ENCODE assay signal across 8 cellular contexts in the genomic region with DNA sequence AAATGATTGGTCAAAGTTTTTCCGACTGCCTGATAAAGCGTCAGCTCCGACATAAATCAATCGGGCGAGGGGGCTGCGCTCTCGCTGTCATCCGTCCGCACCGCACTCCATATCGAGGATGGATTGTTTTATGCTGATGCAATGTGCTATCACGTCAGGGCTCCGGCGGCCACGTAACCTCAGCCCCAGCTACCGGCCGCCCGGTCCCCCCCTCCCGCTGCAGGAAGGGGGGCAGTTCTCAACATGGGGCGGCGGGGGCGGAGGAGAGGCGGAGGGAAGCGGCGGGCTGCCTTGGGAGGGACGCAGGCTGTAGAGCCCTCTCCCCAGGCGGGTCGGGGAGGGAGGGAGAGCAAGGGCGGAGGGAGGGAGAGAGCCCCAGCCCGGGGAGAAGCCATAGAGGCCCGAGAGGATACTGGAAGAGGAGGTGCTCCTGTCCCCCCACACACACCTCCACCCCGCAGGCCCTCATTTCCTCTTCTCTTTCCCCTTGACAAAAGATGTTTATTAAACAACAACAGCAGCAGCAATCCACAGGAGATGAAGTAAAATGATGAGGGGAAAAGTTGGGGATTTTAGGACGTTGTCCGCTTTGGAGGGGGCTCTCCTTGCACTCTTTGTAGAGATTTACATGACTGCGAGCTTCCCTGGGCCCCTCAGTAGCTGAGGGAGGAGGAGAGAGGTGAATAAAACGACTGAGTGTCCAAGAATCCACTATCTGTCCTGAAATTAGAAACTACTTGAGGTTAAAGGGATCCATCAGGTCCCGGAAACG. TPM values are rescaled to one million over a fixed set of nuclear protein-coding genes. Genes with fewer than 3 reads are reported as not detected.
DNase-seq lines count a peak whose midpoint lies in the region; ATAC-seq and TF ChIP-seq lines count a peak whose summit lies in the region.
"Had no signal": no experiment of that assay in that cellular context is flagged by ENCODE, and none has a peak within 500 bp of the region (broad histone marks: within the 10 kb centered on the region; RNA-seq: fewer than 3 reads in every experiment).

No MANE protein-coding gene starts in this region.

- CTCF ChIA-PET in HEK293T (lab: Yijun Ruan, JAX), result interaction anchor here (0.8 to 3.1 kb wide), 2 partner anchors 10 to 14 kb away, joined by 3 to 23 read pairs; no protein-coding TSS in a partner anchor

- intact Hi-C loops in colonic mucosa (cut with DNase I), result loop anchor here (10.0 kb wide), 1 partner anchor 482 kb away; no protein-coding TSS in a partner anchor

- peak overlapping the region; percentile 41 for H3K4me2 ChIP-seq in skeletal muscle satellite cell (ENCODE audit: low read length)

- DNase-seq in HEK293T (ENCODE audit: extremely low spot score) (peak; percentile 92), SHP77 (lab: John Stamatoyannopoulos, UW) (peak; percentile 83 to 85), colonic mucosa (peak; percentile 77), OCI-M2 (lab: John Stamatoyannopoulos, UW; ENCODE audit: unreplicated experiment) (no peak), COLO829 (ENCODE audit: low spot score) (no peak)

- H3K27me3 ChIP-seq in colonic mucosa (peaks cover 36% of the 10 kb centered on the region), skeletal muscle satellite cell (ENCODE audit: control insufficient read depth, insufficient read depth, low read length) (peaks cover 99% of the 10 kb centered on the region)

- H3K36me3 ChIP-seq in colonic mucosa (no peaks in the 10 kb centered on the region), skeletal muscle satellite cell (ENCODE audit: insufficient read depth, low read length) (no peaks in the 10 kb centered on the region)

- peak overlapping the region; percentile 82 for H3K27ac ChIP-seq in colonic mucosa

- H3K4me1 ChIP-seq in colonic mucosa (peaks cover 14% of the 10 kb centered on the region), skeletal muscle satellite cell (ENCODE audit: control insufficient read depth, insufficient read depth, low read length) (peaks cover 16% of the 10 kb centered on the region)

- no peak for TF ChIP-seq CTCF in colonic mucosa (IDR thresholded peaks at IDR 0.05)

- peak overlapping the region; percentile 38 to 71 for H3K9ac ChIP-seq in colonic mucosa (ENCODE audit: low read depth in 2 of 2, low read length in 2 of 2)
- no peak overlapping the region for H3K9ac ChIP-seq in skeletal muscle satellite cell (ENCODE audit: low read depth, low read length)

- POLR2A ChIA-PET in HEK293T (lab: Yijun Ruan, JAX), result interaction anchor here (0.8 to 4.0 kb wide), 15 partner anchors 10 to 470 kb away, joined by 3 to 23 read pairs (median 4); partner anchors contain the start of genes HOXB13 and HOXB8

- ATAC-seq in GM21526 (IDR thresholded peaks at IDR 0.05; ENCODE audit: low FRiP score, unreplicated experiment), result no peak

- H3K4me3 ChIP-seq in colonic mucosa (peak overlapping the region; percentile 48), skeletal muscle satellite cell (ENCODE audit: low read length) (no peak overlapping the region)
- H3K4me3 ChIP-seq: lung had no signal

- no peaks in the 10 kb centered on the region for H3K9me3 ChIP-seq in colonic mucosa
- no peaks in the 10 kb centered on the region for H3K9me3 ChIP-seq in skeletal muscle satellite cell (replicated peaks; ENCODE audit: low read length)

TF ChIP-seq in HEK293T, 16 proteins besides CTCF, POLR2A, EP300 and RAD21:
- TF ChIP-seq TARDBP (IDR thresholded peaks at IDR 0.05), result no peak
- peak; percentile 99 for TF ChIP-seq PKNOX1 (IDR thresholded peaks at IDR 0.05)
- TF ChIP-seq LEF1 (IDR thresholded peaks at IDR 0.05; ENCODE audit: borderline replicate concordance), result peak; percentile 84
- TF ChIP-seq FOXM1 (IDR thresholded peaks at IDR 0.05; ENCODE audit: borderline replicate concordance), result peak; percentile 96
- peak; percentile 85 for TF ChIP-seq ARNT (IDR thresholded peaks at IDR 0.05)
- no peak for TF ChIP-seq BHLHE40 (IDR thresholded peaks at IDR 0.05; ENCODE audit: borderline replicate concordance)
- peak; percentile 99 for TF ChIP-seq CTBP1 (IDR thresholded peaks at IDR 0.05; ENCODE audit: borderline replicate concordance)

RNA-seq across cellular contexts. Expression of gene HOXB9, which starts 0.5 kb away (rescaled TPM):
- 10 to 100 TPM; 37.1 to 73.9 TPM for total RNA-seq in colonic mucosa
- total RNA-seq in skeletal muscle satellite cell (2012; rRNA removed), result 0.25 TPM in 1 of 2 replicates, not detected in the other

RNA-seq across cellular contexts. Expression of gene HOXB8, which starts 11.6 kb away (rescaled TPM):
- 1 to 10 TPM; 4.2 to 7.4 TPM for total RNA-seq in colonic mucosa
- not detected in 2 replicates for total RNA-seq in skeletal muscle satellite cell (2012; rRNA removed)

RNA-seq across cellular contexts. Expression of gene HOXB7, which starts 15.8 kb away (rescaled TPM):
- total RNA-seq in colonic mucosa, result 10 to 100 TPM; 25.9 to 31.4 TPM
- total RNA-seq in skeletal muscle satellite cell (2012; rRNA removed), result 1.5 and 4.1 TPM in 2 replicates

RNA-seq across cellular contexts. Expression of gene HOXB6, which starts 21.9 kb away (rescaled TPM):
- total RNA-seq in colonic mucosa, result 10 to 100 TPM; 30.0 to 71.0 TPM
- 5.5 and 6.6 TPM in 2 replicates for total RNA-seq in skeletal muscle satellite cell (2012; rRNA removed)

RNA-seq across cellular contexts. Expression of gene HOXB5, which starts 33.1 kb away (rescaled TPM):
- 10 to 100 TPM; 11.0 to 22.7 TPM for total RNA-seq in colonic mucosa
- under 0.01 TPM in 2 replicates for total RNA-seq in skeletal muscle satellite cell (2012; rRNA removed)

Comparison
In these comparisons a context has a peak if more than half of its experiments do, and no peak if none do; other contexts are left out.
1. DNase-seq: peak in HEK293T (single experiment), SHP77 (2 of 2) and colonic mucosa (single experiment); none in OCI-M2 (single experiment) and COLO829 (single experiment).